Comparison of ENCODE assay signal across 1 cellular context in the genomic region with DNA sequence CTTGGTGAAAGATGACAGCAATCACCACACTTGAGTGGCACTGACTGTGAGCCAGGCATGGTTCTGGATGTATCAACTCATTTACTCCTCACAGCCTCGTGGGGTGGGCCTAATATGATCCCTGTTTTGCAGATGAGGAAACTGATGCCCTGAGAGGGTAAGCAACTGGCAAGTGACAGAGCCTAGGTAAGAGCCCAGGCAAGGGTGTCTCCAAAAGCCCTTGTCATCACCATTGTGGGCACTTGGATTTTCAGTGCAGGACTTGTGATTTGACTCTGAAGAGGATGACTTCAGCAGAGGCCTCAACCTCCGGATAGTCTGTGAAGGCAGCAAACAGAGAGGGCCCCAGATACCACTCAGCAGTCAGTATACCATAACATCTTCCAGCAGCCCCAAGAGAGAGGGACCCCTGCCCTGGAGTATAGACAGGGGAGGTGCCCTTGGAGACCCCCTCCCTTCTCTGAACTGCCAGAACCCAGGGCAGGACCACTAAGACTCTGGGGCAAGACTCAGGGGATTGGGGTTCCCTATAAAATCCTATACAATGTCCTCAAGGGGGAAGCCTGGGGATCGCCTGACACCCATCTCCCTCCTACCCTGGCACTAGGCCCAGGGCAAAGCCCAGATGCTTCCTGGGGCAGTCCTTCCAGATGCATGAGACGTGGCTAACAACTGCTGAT.
TF ChIP-seq lines count a peak whose summit lies in the region.

No MANE protein-coding gene starts in this region.

TF ChIP-seq in SK-N-SH, 30 proteins besides CTCF, POLR2A, EP300 and RAD21:
- no peak for TF ChIP-seq TAF1 (IDR thresholded peaks at IDR 0.05; ENCODE audit: borderline replicate concordance, low read depth, low read length)
- TF ChIP-seq RXRA (IDR thresholded peaks at IDR 0.05; ENCODE audit: borderline replicate concordance, low read depth): no peak
- no peak for TF ChIP-seq RCOR1 (IDR thresholded peaks at IDR 0.05; ENCODE audit: low read length)
- TF ChIP-seq, protein P1, sequence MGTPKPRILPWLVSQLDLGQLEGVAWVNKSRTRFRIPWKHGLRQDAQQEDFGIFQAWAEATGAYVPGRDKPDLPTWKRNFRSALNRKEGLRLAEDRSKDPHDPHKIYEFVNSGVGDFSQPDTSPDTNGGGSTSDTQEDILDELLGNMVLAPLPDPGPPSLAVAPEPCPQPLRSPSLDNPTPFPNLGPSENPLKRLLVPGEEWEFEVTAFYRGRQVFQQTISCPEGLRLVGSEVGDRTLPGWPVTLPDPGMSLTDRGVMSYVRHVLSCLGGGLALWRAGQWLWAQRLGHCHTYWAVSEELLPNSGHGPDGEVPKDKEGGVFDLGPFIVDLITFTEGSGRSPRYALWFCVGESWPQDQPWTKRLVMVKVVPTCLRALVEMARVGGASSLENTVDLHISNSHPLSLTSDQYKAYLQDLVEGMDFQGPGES (IDR thresholded peaks at IDR 0.05; ENCODE audit: low read depth, low read length): no peak
- TF ChIP-seq TCF12 (IDR thresholded peaks at IDR 0.05): no peak
